Comparison of ENCODE assay signal across 8 cellular contexts in genomic region chr19:49451430-49452181, GRCh38. TPM values are rescaled to one million over a fixed set of nuclear protein-coding genes. Genes with fewer than 3 reads are reported as not detected.
DNase-seq lines count a peak whose midpoint lies in the region; ATAC-seq and TF ChIP-seq lines count a peak whose summit lies in the region.

TSS of gene PIH1D1 (minus strand) at chr19:49451814. CDS start at chr19:49451574, 240 bp downstream.

- no peaks in the 10 kb centered on the region for H3K36me3 ChIP-seq in kidney epithelial cell (ENCODE audit: control insufficient read depth, insufficient read depth, low read length)

- DNase-seq in AG10803 (ENCODE audit: low read depth) (peak; percentile 99), NCI-H510A (lab: John Stamatoyannopoulos, UW) (peak; percentile 97), choroid plexus epithelial cell (ENCODE audit: low read depth) (peak; percentile 100), kidney epithelial cell (ENCODE audit: low read depth) (peak; percentile 97)
- peak; percentile 88 for DNase-seq in activated CD4-positive, alpha-beta T cell treated with anti-CD3 and anti-CD28 coated beads for 1 hour
- DNase-seq in stimulated activated CD4-positive, alpha-beta T cell treated with anti-CD3 and anti-CD28 coated beads, Interleukin-15, amount 100 ng/mL, for 48 hours (ENCODE audit: low read depth in 2 of 2) = peak; percentile 94 to 95

- peak within 1 kb of the TSS; percentile 98 for H3K4me3 ChIP-seq in AG10803 (ENCODE audit: low read length)
- peak within 1 kb of the TSS; percentile 93 for H3K4me3 ChIP-seq in choroid plexus epithelial cell (ENCODE audit: low read depth, low read length)
- H3K4me3 ChIP-seq in kidney epithelial cell (ENCODE audit: low read depth, low read length) = peak within 1 kb of the TSS; percentile 83

- peak; percentile 40 for TF ChIP-seq CTCF in AG10803 (conservative IDR thresholded peaks at IDR 0.05; ENCODE audit: low read length)
- TF ChIP-seq CTCF in choroid plexus epithelial cell (conservative IDR thresholded peaks at IDR 0.05; ENCODE audit: low read depth, low read length) = peak; percentile 36
- peak; percentile 7 for TF ChIP-seq CTCF in kidney epithelial cell (IDR thresholded peaks at IDR 0.05; ENCODE audit: insufficient read depth, low read length, poor library complexity, severe bottlenecking)

- ATAC-seq in GM19035 (IDR thresholded peaks at IDR 0.05; ENCODE audit: unreplicated experiment) = peak; percentile 57
- peak; percentile 53 for ATAC-seq in HG03378 (IDR thresholded peaks at IDR 0.05; ENCODE audit: unreplicated experiment)

- no peaks in the 10 kb centered on the region for H3K27me3 ChIP-seq in kidney epithelial cell (ENCODE audit: control insufficient read depth, insufficient read depth, low read length)

RNA-seq across cellular contexts. Expression of gene PIH1D1, which starts in this region (rescaled TPM):
- total RNA-seq in kidney epithelial cell = 101 and 108 TPM in 2 replicates

Comparison
In these comparisons a context has a peak if more than half of its experiments do, and no peak if none do; other contexts are left out.
1. Peak in every context shown above with its lines: DNase-seq, ATAC-seq and H3K4me3 ChIP-seq.